In genomic region chr6:166106076-166106686, GRCh38 we compare ENCODE assay signal across 8 cellular contexts.
DNase-seq lines count a peak whose midpoint lies in the region; ATAC-seq and TF ChIP-seq lines count a peak whose summit lies in the region.

No MANE protein-coding gene starts in this region.

- DNase-seq in AG09309 (ENCODE audit: low read depth) (peak; percentile 4), NCI-H524 (lab: John Stamatoyannopoulos, UW) (peak; percentile 30 to 85), memory B cell (ENCODE audit: low spot score in 2 of 2) (peak; percentile 35 to 48)
- DNase-seq in activated CD4-positive, alpha-beta T cell treated with anti-CD3 and anti-CD28 coated beads, Interleukin-2, amount 10 ng/mL, durations not matched to agents 24 days and 14 days: peak; percentile 88
- peak; percentile 16 for DNase-seq in effector CD4-positive, alpha-beta T cell
- peak; percentile 55 for DNase-seq in stimulated activated CD8-positive, alpha-beta memory T cell treated with anti-CD3 and anti-CD28 coated beads, Interleukin-7, amount 100 ng/mL, for 24 hours (ENCODE audit: low read depth)

- peak; percentile 76 for TF ChIP-seq CTCF in AG09309 (IDR thresholded peaks at IDR 0.05; ENCODE audit: control insufficient read depth, insufficient read depth, low read depth, low read length, missing control alignments)

- H3K9me3 Mint-ChIP-seq in activated CD4-positive, alpha-beta T cell treated with anti-CD3 and anti-CD28 coated beads, Interleukin-2, amount 10 ng/mL, durations not matched to agents 24 days and 14 days: peaks cover 5% of the 10 kb centered on the region
- peaks cover 10% of the 10 kb centered on the region for H3K9me3 Mint-ChIP-seq in memory B cell

- ATAC-seq in GM18858 (IDR thresholded peaks at IDR 0.05; ENCODE audit: unreplicated experiment) (peak; percentile 59), HG03196 (IDR thresholded peaks at IDR 0.05; ENCODE audit: unreplicated experiment) (peak; percentile 70), memory B cell (ENCODE audit: low read depth) (peak; percentile 62)

- H3K4me1 Mint-ChIP-seq in activated CD4-positive, alpha-beta T cell treated with anti-CD3 and anti-CD28 coated beads, Interleukin-2, amount 10 ng/mL, durations not matched to agents 24 days and 14 days: peaks cover 2% of the 10 kb centered on the region
- H3K4me1 Mint-ChIP-seq in memory B cell: peaks cover 8% of the 10 kb centered on the region

- no peak overlapping the region for H3K27ac Mint-ChIP-seq in activated CD4-positive, alpha-beta T cell treated with anti-CD3 and anti-CD28 coated beads, Interleukin-2, amount 10 ng/mL, durations not matched to agents 24 days and 14 days
- no peak overlapping the region for H3K27ac Mint-ChIP-seq in memory B cell

- no peaks in the 10 kb centered on the region for H3K36me3 Mint-ChIP-seq in activated CD4-positive, alpha-beta T cell treated with anti-CD3 and anti-CD28 coated beads, Interleukin-2, amount 10 ng/mL, durations not matched to agents 24 days and 14 days (ENCODE audit: low read depth)
- peaks cover 3% of the 10 kb centered on the region for H3K36me3 Mint-ChIP-seq in memory B cell

- no peak overlapping the region for H3K4me3 ChIP-seq in AG09309 (ENCODE audit: control insufficient read depth, low read depth, low read length)

- H3K4me3 Mint-ChIP-seq in activated CD4-positive, alpha-beta T cell treated with anti-CD3 and anti-CD28 coated beads, Interleukin-2, amount 10 ng/mL, durations not matched to agents 24 days and 14 days: no peak overlapping the region
- peak overlapping the region; percentile 27 for H3K4me3 Mint-ChIP-seq in memory B cell

- intact Hi-C loops in activated CD4-positive, alpha-beta T cell treated with anti-CD3 and anti-CD28 coated beads, Interleukin-2, amount 10 ng/mL, durations not matched to agents 24 days and 14 days (cut with micrococcal nuclease): loop anchor here (1.0 kb wide), 1 partner anchor 221 kb away; no protein-coding TSS in a partner anchor

- peaks cover 4% of the 10 kb centered on the region for H3K27me3 Mint-ChIP-seq in activated CD4-positive, alpha-beta T cell treated with anti-CD3 and anti-CD28 coated beads, Interleukin-2, amount 10 ng/mL, durations not matched to agents 24 days and 14 days
- H3K27me3 Mint-ChIP-seq in memory B cell: peaks cover 2% of the 10 kb centered on the region

Comparison
In these comparisons a context has a peak if more than half of its experiments do, and no peak if none do; other contexts are left out.
1. DNase-seq: peak in every context shown above with its lines; median percentile 88 in activated CD4-positive, alpha-beta T cell treated with anti-CD3 and anti-CD28 coated beads, Interleukin-2, amount 10 ng/mL, durations not matched to agents 24 days and 14 days; 58 in NCI-H524; 55 in stimulated activated CD8-positive, alpha-beta memory T cell treated with anti-CD3 and anti-CD28 coated beads, Interleukin-7, amount 100 ng/mL, for 24 hours; 42 in memory B cell; 16 in effector CD4-positive, alpha-beta T cell; 4 in AG09309.